9 cellular contexts compared by ENCODE assay signal in the genomic region with DNA sequence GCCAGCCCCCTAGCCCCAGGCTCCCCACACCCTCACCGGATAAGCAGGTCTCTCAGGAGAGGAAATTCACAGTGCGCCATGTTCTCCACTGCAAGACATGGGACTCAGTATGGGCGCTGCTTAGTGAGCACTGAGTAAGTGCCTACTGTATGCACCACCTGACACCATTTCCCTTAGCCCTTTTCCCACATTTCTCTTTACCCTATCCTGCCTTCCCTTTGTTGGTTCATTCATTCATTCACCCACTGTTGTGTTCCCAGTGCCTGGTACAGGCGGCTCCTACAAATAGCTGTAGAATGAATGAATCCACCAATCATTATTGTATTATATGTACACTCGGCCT. TPM values are rescaled to one million over a fixed set of nuclear protein-coding genes. Genes with fewer than 3 reads are reported as not detected.
"Had no signal": no experiment of that assay in that cellular context is flagged by ENCODE, and none has a peak within 500 bp of the region (broad histone marks: within the 10 kb centered on the region; RNA-seq: fewer than 3 reads in every experiment).

No MANE protein-coding gene starts in this region.

- H3K9me3 Mint-ChIP-seq: IgD-negative memory B cell had no signal

- H3K27me3 Mint-ChIP-seq: IgD-negative memory B cell had no signal

- DNase-seq: IMR-90, KBM-7, KG1 had no signal

- H3K27ac Mint-ChIP-seq: IgD-negative memory B cell had no signal

- ATAC-seq: HepG2 had no signal

- H3K27ac ChIP-seq: HL-60 had no signal

- H3K36me3 Mint-ChIP-seq: IgD-negative memory B cell had no signal

- FAIRE-seq: HepG2, HTR-8/SVneo had no signal

- H3K4me3 Mint-ChIP-seq: IgD-negative memory B cell had no signal

RNA-seq across cellular contexts. Expression of gene SEPTIN12, which starts 10.1 kb away (rescaled TPM):
- total RNA-seq: HT-29, HT1080, IMR-90 had no signal
- polyA plus RNA-seq: HepG2, IgD-negative memory B cell, IMR-90 had no signal

RNA-seq across cellular contexts. Expression of gene SMIM22, which starts 17.1 kb away (rescaled TPM):
- total RNA-seq: HepG2, HT1080, IMR-90 had no signal
- polyA plus RNA-seq: HepG2, IgD-negative memory B cell, IMR-90 had no signal

RNA-seq across cellular contexts. Expression of gene DNAAF8, which starts 43.7 kb away (rescaled TPM):
- total RNA-seq: HT1080 had no signal
- polyA plus RNA-seq: HepG2 had no signal
